8 cellular contexts compared by ENCODE assay signal in the genomic region with DNA sequence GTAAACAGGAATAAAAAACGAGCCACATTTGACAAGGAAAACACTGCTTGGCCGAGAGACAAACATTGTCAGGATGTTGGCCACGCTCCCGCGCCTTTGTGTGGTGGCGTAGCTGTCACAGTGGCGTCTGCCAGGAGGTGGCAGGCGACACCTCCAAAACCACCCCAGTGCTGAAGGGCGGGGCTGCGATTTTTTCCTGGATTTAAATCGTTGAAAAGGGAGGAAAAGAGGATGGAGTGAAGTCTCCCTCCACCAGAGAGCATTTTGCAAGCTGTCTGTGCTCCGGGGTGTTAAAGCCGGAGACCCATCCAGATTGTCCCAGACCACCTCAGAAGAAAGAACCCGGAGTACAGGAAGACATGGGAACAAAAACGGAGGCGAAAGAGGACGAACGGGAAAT. TPM values are rescaled to one million over a fixed set of nuclear protein-coding genes. Genes with fewer than 3 reads are reported as not detected.
DNase-seq lines count a peak whose midpoint lies in the region; ATAC-seq and TF ChIP-seq lines count a peak whose summit lies in the region.

No MANE protein-coding gene starts in this region.

- H3K27ac ChIP-seq in VCaP, result peak overlapping the region; percentile 73
- H3K27ac ChIP-seq in cingulate gyrus (ENCODE audit: low read depth, low read length), result peak overlapping the region; percentile 77

- peaks cover 4% of the 10 kb centered on the region for H3K36me3 ChIP-seq in kidney epithelial cell (ENCODE audit: control insufficient read depth, insufficient read depth, low read length)

- ATAC-seq in HG02642 (IDR thresholded peaks at IDR 0.05; ENCODE audit: poor library complexity, unreplicated experiment) (no peak), HG02840 (IDR thresholded peaks at IDR 0.05; ENCODE audit: low FRiP score, unreplicated experiment) (no peak)

- DNase-seq in EH (ENCODE audit: low read depth), result peak; percentile 80
- peak; percentile 27 for DNase-seq in NCI-H1048 (lab: John Stamatoyannopoulos, UW)
- no peak for DNase-seq in kidney epithelial cell (ENCODE audit: low read depth)
- peak; percentile 49 for DNase-seq in smooth muscle cell of the brain vasculature (ENCODE audit: low read depth, low spot score)

- H3K27me3 ChIP-seq in kidney epithelial cell (ENCODE audit: control insufficient read depth, insufficient read depth, low read length), result no peaks in the 10 kb centered on the region

- H3K4me3 ChIP-seq in kidney epithelial cell (ENCODE audit: low read depth, low read length), result no peak overlapping the region

- TF ChIP-seq CTCF in VCaP (conservative IDR thresholded peaks at IDR 0.05) (peak; percentile 95), kidney epithelial cell (IDR thresholded peaks at IDR 0.05; ENCODE audit: insufficient read depth, low read length, poor library complexity, severe bottlenecking) (peak; percentile 84)

RNA-seq across cellular contexts. Expression of gene MRM3, which starts 12.7 kb away (rescaled TPM):
- total RNA-seq in kidney epithelial cell, result 25.3 and 28.0 TPM in 2 replicates

RNA-seq across cellular contexts. Expression of gene GLOD4, which starts 12.8 kb away (rescaled TPM):
- total RNA-seq in kidney epithelial cell, result 87.0 and 121 TPM in 2 replicates

RNA-seq across cellular contexts. Expression of gene GEMIN4, which starts 42.8 kb away (rescaled TPM):
- 13.3 and 21.6 TPM in 2 replicates for total RNA-seq in kidney epithelial cell
